In genomic region chr1:93850687-93851326, GRCh38 we compare ENCODE assay signal across 8 cellular contexts. TPM values are rescaled to one million over a fixed set of nuclear protein-coding genes. Genes with fewer than 3 reads are reported as not detected.
DNase-seq lines count a peak whose midpoint lies in the region; ATAC-seq and TF ChIP-seq lines count a peak whose summit lies in the region.
"Not testable (repeated sequence)": the region's sequence is repeated elsewhere in the genome, so short reads cannot be mapped to it uniquely, and the experiment has no call there.

No MANE protein-coding gene starts in this region.

- not testable (repeated sequence) for H3K36me3 ChIP-seq in IMR-90 (ENCODE audit: control insufficient read depth, insufficient read depth, low read length); body of pancreas (replicated peaks in 1 of 2; ENCODE audit: insufficient read depth in 1 of 2, low read depth in 2 of 2); heart left ventricle; neutrophil

- H3K56ac ChIP-seq in IMR-90 (ENCODE audit: extremely low read depth, insufficient read depth, low read length): not testable (repeated sequence)

- H3K9me3 Mint-ChIP-seq in CD4-positive, alpha-beta T cell: not testable (repeated sequence)

- H3K23ac ChIP-seq in IMR-90 (ENCODE audit: low read depth, low read length): not testable (repeated sequence)

- not testable (repeated sequence) for H3K27ac Mint-ChIP-seq in CD4-positive, alpha-beta T cell

- peaks cover 24% of the 10 kb centered on the region for H3K36me3 Mint-ChIP-seq in CD4-positive, alpha-beta T cell (ENCODE audit: low read depth)

- H2BK20ac ChIP-seq in IMR-90 (ENCODE audit: low read depth, low read length): not testable (repeated sequence)

- DNase-seq in CD4-positive, alpha-beta T cell: peak in 9 of 10 experiments; percentile 24 to 52 (median 44)
- DNase-seq in IMR-90 (peak; percentile 59), OCI-M1 (lab: John Stamatoyannopoulos, UW) (peak; percentile 82), body of pancreas (peak; percentile 72 to 86 (median 76)), heart left ventricle (peak; percentile 45 to 83 (median 70))
- DNase-seq in activated CD4-positive, alpha-beta T cell treated with anti-CD3 and anti-CD28 coated beads, Interleukin-2, amount 50 U/mL, for 4 hours: peak; percentile 51 to 53
- peak; percentile 40 for DNase-seq in stimulated activated CD8-positive, alpha-beta memory T cell treated with anti-CD3 and anti-CD28 coated beads, Interleukin-4, amount 100 ng/mL, for 24 hours (ENCODE audit: low read depth)

- not testable (repeated sequence) for H2AFZ ChIP-seq in IMR-90 (replicated peaks; ENCODE audit: low read length, poor library complexity)

- in situ Hi-C loops in IMR-90 (cut with MboI; ENCODE audit: low sequenced_read_pairs): loop anchor here (25.0 kb wide), 1 partner anchor 839 kb away; no protein-coding TSS in a partner anchor

- WGBS in IMR-90 (ENCODE audit: extremely low coverage in 2 of 2, insufficient read length in 1 of 2), 2 experiments: no CpG with 5 or more reads among the region's 10 CpGs
- 32 to 48% methylated on average over 10 of the region's 10 CpGs for WGBS in body of pancreas, 2 donors
- WGBS in heart left ventricle, 4 donors: 24 to 36% (median 31%) methylated on average over 10 of the region's 10 CpGs

- peak overlapping the region; percentile 18 for H3K4me3 Mint-ChIP-seq in CD4-positive, alpha-beta T cell

- not testable (repeated sequence) for ATAC-seq in CD4-positive, alpha-beta T cell (ENCODE audit: poor library complexity); IMR-90 (ENCODE audit: low read depth); body of pancreas; heart left ventricle

- not testable (repeated sequence) for H2BK120ac ChIP-seq in IMR-90 (ENCODE audit: low read depth, low read length)

- H3K9ac ChIP-seq in IMR-90 (ENCODE audit: low read depth, low read length): not testable (repeated sequence)

- not testable (repeated sequence) for H3K4ac ChIP-seq in IMR-90 (ENCODE audit: low read depth, low read length)

- TF ChIP-seq RAD21 in IMR-90 (IDR thresholded peaks at IDR 0.05; ENCODE audit: low read length): peak; percentile 47

- BruUV-seq in IMR-90 (replicated peaks; lab: Mats Ljungman, UMichigan): not testable (repeated sequence)

- H2AK5ac ChIP-seq in IMR-90 (ENCODE audit: low read depth, low read length): 0 out of 2 replicates have a peak overlapping the region, but pooled peaks have one; percentile 1

- H3K27me3 ChIP-seq in CD4-positive, alpha-beta T cell (ENCODE audit: control insufficient read depth, insufficient read depth, low read length); IMR-90 (ENCODE audit: control insufficient read depth, insufficient read depth, low read length); body of pancreas; heart left ventricle: not testable (repeated sequence)
- H3K27me3 ChIP-seq in neutrophil: peaks cover 32% of the 10 kb centered on the region

- H3K27ac ChIP-seq in CD4-positive, alpha-beta T cell (ENCODE audit: low read depth, low read length); IMR-90 (ENCODE audit: insufficient read depth, low read length); body of pancreas; heart left ventricle; neutrophil: not testable (repeated sequence)

- H3K4me1 Mint-ChIP-seq in CD4-positive, alpha-beta T cell (ENCODE audit: low read depth): peaks cover 21% of the 10 kb centered on the region

- H3K27me3 Mint-ChIP-seq in CD4-positive, alpha-beta T cell: peaks cover 18% of the 10 kb centered on the region

- H3K9me3 ChIP-seq in CD4-positive, alpha-beta T cell (ENCODE audit: control insufficient read depth, low read length); IMR-90 (ENCODE audit: control insufficient read depth, insufficient read depth, low read length); body of pancreas; heart left ventricle; neutrophil: not testable (repeated sequence)

- H2AK9ac ChIP-seq in IMR-90 (replicated peaks; ENCODE audit: low read depth, low read length, poor library complexity): not testable (repeated sequence)

- H4K5ac ChIP-seq in IMR-90 (ENCODE audit: low read depth, low read length): not testable (repeated sequence)

- not testable (repeated sequence) for H3K18ac ChIP-seq in IMR-90 (ENCODE audit: low read depth, low read length)

- H4K91ac ChIP-seq in IMR-90 (ENCODE audit: insufficient read depth, low read depth, low read length): not testable (repeated sequence)

- POLR2A ChIA-PET in CD4-positive, alpha-beta T cell (lab: Charles Lee); IMR-90 (lab: Charles Lee; ENCODE audit: unreplicated experiment): not testable (repeated sequence)

- not testable (repeated sequence) for H3K79me1 ChIP-seq in IMR-90 (ENCODE audit: low read depth in 1 of 2, low read length in 2 of 2)

- not testable (repeated sequence) for H3K14ac ChIP-seq in IMR-90 (replicated peaks; ENCODE audit: low read depth, low read length)

- peak; percentile 35 for TF ChIP-seq CTCF in CD4-positive, alpha-beta T cell (IDR thresholded peaks at IDR 0.05)
- TF ChIP-seq CTCF in IMR-90 (conservative IDR thresholded peaks at IDR 0.05; ENCODE audit: low read depth, low read length) (peak; percentile 38), body of pancreas (IDR thresholded peaks at IDR 0.05) (peak in 5 of 7 experiments; percentile 28 to 60 (median 38)), heart left ventricle (IDR thresholded peaks at IDR 0.05) (peak; percentile 54 to 83 (median 71)), neutrophil (IDR thresholded peaks at IDR 0.05) (peak; percentile 44)

- not testable (repeated sequence) for H3K9me1 ChIP-seq in IMR-90 (ENCODE audit: insufficient read depth, low read length)

- H3K4me1 ChIP-seq in IMR-90 (ENCODE audit: control insufficient read depth, insufficient read depth, low read length); body of pancreas: not testable (repeated sequence)
- H3K4me1 ChIP-seq in heart left ventricle: peaks cover 0 to 13% (median 8%) of the 10 kb centered on the region in 12 donors
- H3K4me1 ChIP-seq in neutrophil (ENCODE audit: control insufficient read depth in 1 of 2, insufficient read depth in 1 of 2, low read depth in 1 of 2, low read length in 1 of 2): peaks cover 18 to 21% of the 10 kb centered on the region in 2 experiments

- not testable (repeated sequence) for H3K4me3 ChIP-seq in IMR-90 (ENCODE audit: insufficient read depth, low read depth, low read length); body of pancreas; heart left ventricle; neutrophil (ENCODE audit: low read depth in 1 of 2, low read length in 1 of 2)

- H4K8ac ChIP-seq in IMR-90 (ENCODE audit: low read depth in 2 of 2, low read length in 2 of 2): not testable (repeated sequence)

- TF ChIP-seq POLR2A in IMR-90 (IDR thresholded peaks at IDR 0.05; ENCODE audit: low read depth, low read length); body of pancreas (IDR thresholded peaks at IDR 0.05); heart left ventricle (IDR thresholded peaks at IDR 0.05): not testable (repeated sequence)

- H2BK15ac ChIP-seq in IMR-90 (ENCODE audit: low read depth, low read length): not testable (repeated sequence)

- CTCF ChIA-PET in CD4-positive, alpha-beta T cell (lab: Charles Lee): interaction anchor here (0.8 to 1.3 kb wide), 5 partner anchors 12 to 221 kb away, joined by 3 to 4 read pairs (median 3); partner anchors contain the start of gene DNTTIP2
- CTCF ChIA-PET in IMR-90 (lab: Yijun Ruan, JAX): interaction anchor here (1.0 to 1.3 kb wide), 2 partner anchors 222 to 546 kb away, joined by 3 read pairs; no protein-coding TSS in a partner anchor

- not testable (repeated sequence) for H3K4me2 ChIP-seq in IMR-90 (ENCODE audit: low read depth, low read length)

- intact Hi-C loops in CD4-positive, alpha-beta T cell (cut with DNase I, micrococcal nuclease); body of pancreas (cut with DNase I): not testable (repeated sequence)
- intact Hi-C loops in IMR-90 (cut with micrococcal nuclease): loop anchor here (1.0 kb wide), 1 partner anchor 413 kb away; no protein-coding TSS in a partner anchor
- intact Hi-C loops in heart left ventricle (cut with DNase I): loop anchor here in 1 of 10 donors (2.0 kb wide), 1 partner anchor 546 kb away; no protein-coding TSS in a partner anchor

- H2BK5ac ChIP-seq in IMR-90 (ENCODE audit: low read depth, low read length, poor library complexity, severe bottlenecking): not testable (repeated sequence)

- dilution Hi-C loops in IMR-90 (cut with HindIII; ENCODE audit: low sequenced_read_pairs, unreplicated experiment): not testable (repeated sequence)

- H4K20me1 ChIP-seq in IMR-90 (ENCODE audit: insufficient read depth, low read length): not testable (repeated sequence)

TF ChIP-seq in IMR-90, 13 proteins besides CTCF, POLR2A, EP300 and RAD21:
- TF ChIP-seq SMC3 (IDR thresholded peaks at IDR 0.05; ENCODE audit: low read depth, low read length): peak; percentile 49

RNA-seq across cellular contexts. Expression of gene DNTTIP2, which starts 28.2 kb away (rescaled TPM):
- 100 to 1,000 TPM; 110 to 120 TPM for total RNA-seq in CD4-positive, alpha-beta T cell
- total RNA-seq in IMR-90 (2012; rRNA removed) (24.4 and 35.8 TPM in 2 replicates), body of pancreas (1 to 10 TPM; 6.6 to 9.6 TPM), heart left ventricle (10 to 100 TPM; 17.7 to 47.6 (median 38.8) TPM)
- polyA plus RNA-seq in IMR-90 (2012; rRNA removed) (13.8 and 14.2 TPM in 2 replicates), heart left ventricle (10 to 100 TPM; 47.7 to 55.8 TPM)
- 1.0 and 2.3 TPM in 2 replicates for polyA plus RNA-seq in IMR-90 (2012; cell fraction: cytosol; rRNA removed)
- 2.2 and 14.4 TPM in 2 replicates for polyA plus RNA-seq in IMR-90 (2012; cell fraction: nucleus; rRNA removed; ENCODE audit: low replicate concordance)

RNA-seq across cellular contexts. Expression of gene GCLM, which starts 58.4 kb away (rescaled TPM):
- 1 to 10 TPM; 6.1 to 6.8 TPM for total RNA-seq in CD4-positive, alpha-beta T cell
- total RNA-seq in IMR-90 (2012; rRNA removed): 18.3 and 20.1 TPM in 2 replicates
- 10.8 and 15.5 TPM in 2 replicates for polyA plus RNA-seq in IMR-90 (2012; rRNA removed)
- 2.3 and 2.5 TPM in 2 replicates for polyA plus RNA-seq in IMR-90 (2012; cell fraction: cytosol; rRNA removed)
- polyA plus RNA-seq in IMR-90 (2012; cell fraction: nucleus; rRNA removed; ENCODE audit: low replicate concordance): 1.9 and 12.3 TPM in 2 replicates
- 1 to 10 TPM; 3.6 to 7.3 TPM for total RNA-seq in body of pancreas
- total RNA-seq in heart left ventricle: 10 to 100 TPM in 6 of 9 donors, 1 to 10 TPM in 3; 4.2 to 21.9 (median 12.5) TPM
- polyA plus RNA-seq in heart left ventricle: 1 to 10 TPM; 1.8 to 7.5 TPM
